Comparison of ENCODE assay signal across 8 cellular contexts in the genomic region with DNA sequence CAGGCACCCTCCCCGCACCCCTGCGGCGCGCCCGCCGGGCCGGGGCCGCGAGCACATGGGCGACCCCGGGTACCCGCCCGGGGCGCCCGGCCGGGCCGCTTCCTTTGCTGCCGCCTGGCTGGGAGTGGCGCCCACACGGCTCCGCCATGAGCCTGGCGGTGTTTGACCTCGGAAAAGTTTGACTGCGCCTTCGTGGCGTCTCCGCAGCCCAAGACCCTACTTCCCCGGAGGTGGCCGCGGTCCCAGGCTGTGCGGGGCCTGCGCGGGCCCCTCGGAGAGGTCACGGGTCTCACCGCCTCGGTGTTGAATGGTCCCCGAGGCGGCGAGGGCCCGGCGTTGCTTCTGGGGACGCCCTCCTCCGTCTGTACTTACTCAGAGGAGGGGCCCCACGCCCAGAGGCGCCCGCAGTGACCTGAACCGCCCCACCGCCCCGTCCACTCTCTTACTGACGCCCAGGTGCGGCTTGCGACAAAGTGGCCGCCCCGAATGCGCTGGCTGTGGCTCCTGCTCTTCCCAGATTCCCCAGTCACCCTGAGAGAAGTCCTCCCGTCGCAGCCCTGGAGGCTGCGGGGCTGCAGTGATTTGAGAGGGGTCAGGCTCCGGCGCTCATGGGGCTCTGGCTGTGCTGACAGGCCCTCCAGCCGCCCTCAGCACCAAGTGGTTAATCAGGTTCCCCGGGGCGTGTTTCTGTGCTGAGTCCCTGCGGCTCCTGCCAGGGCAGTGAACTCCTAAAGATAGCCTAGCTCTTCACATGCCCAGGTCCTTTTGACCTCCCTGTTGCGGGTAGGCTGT. TPM values are rescaled to one million over a fixed set of nuclear protein-coding genes. Genes with fewer than 3 reads are reported as not detected.
DNase-seq lines count a peak whose midpoint lies in the region; ATAC-seq and TF ChIP-seq lines count a peak whose summit lies in the region.

No MANE protein-coding gene starts in this region.

- H3K9me3 ChIP-seq in Karpas-422 (ENCODE audit: low read length): no peaks in the 10 kb centered on the region
- no peaks in the 10 kb centered on the region for H3K9me3 ChIP-seq in parathyroid adenoma (ENCODE audit: control insufficient read depth, low read length)

- DNase-seq in AG10803 (ENCODE audit: low read depth) (no peak), Karpas-422 (peak; percentile 68), Right ventricle myocardium inferior (ENCODE audit: missing footprints) (no peak), T1000 (lab: John Stamatoyannopoulos, UW) (no peak)
- DNase-seq in activated T-helper 9 cell treated with anti-CD3 and anti-CD28 coated beads, Interleukin-2, amount 50 U/mL, for 16 hours (ENCODE audit: low read depth): peak; percentile 26

- in situ Hi-C loops in GM18951 (cut with MboI; ENCODE audit: low sequenced_read_pairs, unreplicated experiment): no loop called here

- H3K27me3 ChIP-seq in Karpas-422 (ENCODE audit: low read length) (no peaks in the 10 kb centered on the region), parathyroid adenoma (ENCODE audit: control insufficient read depth, insufficient read depth, low read length) (no peaks in the 10 kb centered on the region)

- H3K79me2 ChIP-seq in Karpas-422 (ENCODE audit: low read length) (peaks cover 59% of the 10 kb centered on the region), parathyroid adenoma (peaks cover 56% of the 10 kb centered on the region)

- intact Hi-C loops in Right ventricle myocardium inferior (cut with DNase I): loop anchor here (2.0 to 5.0 kb wide), 3 partner anchors 25 to 143 kb away; partner anchors contain the start of genes RILPL1, SBNO1 and SNRNP35

- H3K9me2 ChIP-seq in Karpas-422 (replicated peaks; ENCODE audit: insufficient read depth, low read length): no peaks in the 10 kb centered on the region

- TF ChIP-seq CTCF in AG10803 (conservative IDR thresholded peaks at IDR 0.05; ENCODE audit: low read length) (no peak), parathyroid adenoma (IDR thresholded peaks at IDR 0.05) (no peak)

- ATAC-seq in Right ventricle myocardium inferior (peak; percentile 74), HG02870 (IDR thresholded peaks at IDR 0.05; ENCODE audit: unreplicated experiment) (no peak)

- H3K4me1 ChIP-seq in Karpas-422 (ENCODE audit: low read length) (peaks cover 31% of the 10 kb centered on the region), parathyroid adenoma (peaks cover 18% of the 10 kb centered on the region)

- H2AFZ ChIP-seq in Karpas-422 (ENCODE audit: low read length) (no peak overlapping the region), parathyroid adenoma (peak overlapping the region; percentile 72)

- H3K4me2 ChIP-seq in Karpas-422 (ENCODE audit: low read depth, low read length, poor library complexity, severe bottlenecking) (peak overlapping the region; percentile 72), parathyroid adenoma (ENCODE audit: low read length) (peak overlapping the region; percentile 63)

- no peaks in the 10 kb centered on the region for H4K20me1 ChIP-seq in Karpas-422 (ENCODE audit: insufficient read depth, low read depth, low read length)

- peak; percentile 24 for TF ChIP-seq POLR2A in GM18951 (IDR thresholded peaks at IDR 0.05; ENCODE audit: extremely low read depth, insufficient read depth, insufficient read length)

- peak overlapping the region; percentile 69 for H3K4me3 ChIP-seq in AG10803 (ENCODE audit: low read length)
- peak overlapping the region; percentile 93 for H3K4me3 ChIP-seq in Karpas-422 (ENCODE audit: low read length)
- peak overlapping the region; percentile 56 for H3K4me3 ChIP-seq in parathyroid adenoma (ENCODE audit: low read depth, low read length)

- H3K36me3 ChIP-seq in Karpas-422 (ENCODE audit: insufficient read depth, low read length) (peaks cover 9% of the 10 kb centered on the region; the same call in 1 of the 2 replicates), parathyroid adenoma (ENCODE audit: control insufficient read depth, insufficient read depth, low read length) (no peaks in the 10 kb centered on the region)

- H3K9ac ChIP-seq in Karpas-422 (ENCODE audit: low read length): peak overlapping the region; percentile 89
- H3K9ac ChIP-seq in parathyroid adenoma: no peak overlapping the region

- H3K27ac ChIP-seq in Karpas-422 (ENCODE audit: low read length) (peak overlapping the region; percentile 46; the same call in 1 of the 2 replicates), parathyroid adenoma (peak overlapping the region; percentile 54)

RNA-seq across cellular contexts. Expression of gene KMT5A, which starts 5.8 kb away (rescaled TPM):
- total RNA-seq in Karpas-422 (2014; rRNA removed; shearing (Covaris generic); ENCODE audit: low replicate concordance): 44.1 and 48.4 TPM in 2 replicates
- 32.7 TPM for total RNA-seq in Right ventricle myocardium inferior

RNA-seq across cellular contexts. Expression of gene SBNO1, which starts 25.1 kb away (rescaled TPM):
- total RNA-seq in Karpas-422 (2014; rRNA removed; shearing (Covaris generic); ENCODE audit: low replicate concordance): 31.5 and 31.7 TPM in 2 replicates
- total RNA-seq in Right ventricle myocardium inferior: 25.8 TPM

RNA-seq across cellular contexts. Expression of gene RILPL2, which starts 46.7 kb away (rescaled TPM):
- total RNA-seq in Karpas-422 (2014; rRNA removed; shearing (Covaris generic); ENCODE audit: low replicate concordance): 1.4 and 3.3 TPM in 2 replicates
- 2.0 TPM for total RNA-seq in Right ventricle myocardium inferior

Comparison
In these comparisons a context has a peak if more than half of its experiments do, and no peak if none do; other contexts are left out.
1. DNase-seq: peak in Karpas-422 (single experiment) and activated T-helper 9 cell treated with anti-CD3 and anti-CD28 coated beads, Interleukin-2, amount 50 U/mL, for 16 hours (single experiment); none in AG10803 (single experiment), Right ventricle myocardium inferior (single experiment) and T1000 (single experiment).
2. Peak in every context shown above with its lines, with median percentiles within 50 percentile points of each other: H3K4me3 ChIP-seq.